Comparison of ENCODE assay signal across 12 cellular contexts in genomic region chr9:90287567-90288274, GRCh38.
A peak's percentile ranks its signal among the peaks of the same experiment; 100 is the strongest.
DNase-seq lines count a peak whose midpoint lies in the region; ATAC-seq and TF ChIP-seq lines count a peak whose summit lies in the region.
"Had no signal": no experiment of that assay in that cellular context is flagged by ENCODE, and none has a peak within 500 bp of the region (broad histone marks: within the 10 kb centered on the region; RNA-seq: fewer than 3 reads in every experiment).

No MANE protein-coding gene starts in this region.

- no peak for TF ChIP-seq POLR2A in heart left ventricle (IDR thresholded peaks at IDR 0.05)

- POLR2A ChIA-PET in activated CD4-positive, alpha-beta memory T cell treated with anti-CD3 and anti-CD28 coated beads for 36 hours (lab: Charles Lee): no interaction called here

- no peak for TF ChIP-seq CTCF in heart left ventricle (IDR thresholded peaks at IDR 0.05)

- H3K27ac ChIP-seq in heart left ventricle: no peak overlapping the region
- H3K27ac ChIP-seq: neutrophil, stomach had no signal

- no peak overlapping the region for H3K4me3 Mint-ChIP-seq in activated CD4-positive, alpha-beta memory T cell treated with anti-CD3 and anti-CD28 coated beads for 36 hours

- ATAC-seq in GM19035 (IDR thresholded peaks at IDR 0.05; ENCODE audit: unreplicated experiment): peak; percentile 96
- ATAC-seq in HG02885 (IDR thresholded peaks at IDR 0.05; ENCODE audit: poor library complexity, unreplicated experiment): peak; percentile 95
- no peak for ATAC-seq in heart left ventricle

- no peaks in the 10 kb centered on the region for H3K36me3 Mint-ChIP-seq in activated CD4-positive, alpha-beta memory T cell treated with anti-CD3 and anti-CD28 coated beads for 36 hours

- H3K27ac Mint-ChIP-seq in activated CD4-positive, alpha-beta memory T cell treated with anti-CD3 and anti-CD28 coated beads for 36 hours: no peak overlapping the region

- no peaks in the 10 kb centered on the region for H3K36me3 ChIP-seq in heart left ventricle
- H3K36me3 ChIP-seq: neutrophil, stomach had no signal

- H3K27me3 ChIP-seq in heart left ventricle: no peaks in the 10 kb centered on the region
- H3K27me3 ChIP-seq: neutrophil had no signal

- no peaks in the 10 kb centered on the region for H3K4me1 ChIP-seq in heart left ventricle
- H3K4me1 ChIP-seq: stomach had no signal

- CTCF ChIA-PET in activated CD4-positive, alpha-beta memory T cell treated with anti-CD3 and anti-CD28 coated beads for 36 hours (lab: Charles Lee): no interaction called here

- intact Hi-C loops in activated CD4-positive, alpha-beta memory T cell treated with anti-CD3 and anti-CD28 coated beads for 36 hours (cut with micrococcal nuclease): no loop called here
- intact Hi-C loops in heart left ventricle (cut with DNase I): no loop called here

- H3K9me3 ChIP-seq in heart left ventricle: no peaks in the 10 kb centered on the region
- H3K9me3 ChIP-seq: neutrophil, stomach had no signal

- peaks cover 2% of the 10 kb centered on the region for H3K27me3 Mint-ChIP-seq in activated CD4-positive, alpha-beta memory T cell treated with anti-CD3 and anti-CD28 coated beads for 36 hours

- 53 to 62% (median 54%) methylated on average over 9 of the region's 9 CpGs for WGBS in heart left ventricle, 4 donors

- peaks cover 5% of the 10 kb centered on the region for H3K4me1 Mint-ChIP-seq in activated CD4-positive, alpha-beta memory T cell treated with anti-CD3 and anti-CD28 coated beads for 36 hours (ENCODE audit: low read depth)

- no peak overlapping the region for H3K4me3 ChIP-seq in heart left ventricle
- H3K4me3 ChIP-seq: stomach had no signal

- H3K9me3 Mint-ChIP-seq in activated CD4-positive, alpha-beta memory T cell treated with anti-CD3 and anti-CD28 coated beads for 36 hours: no peaks in the 10 kb centered on the region

- DNase-seq in Daoy (ENCODE audit: low read depth) (peak; percentile 15), NCI-H2227 treated with DMSO at 0.1 percent for 48 hours (lab: John Stamatoyannopoulos, UW) (no peak), heart left ventricle (no peak), NCI-H1048 (lab: John Stamatoyannopoulos, UW) (no peak)
- peak; percentile 54 for DNase-seq in activated CD4-positive, alpha-beta memory T cell treated with anti-CD3 and anti-CD28 coated beads for 36 hours
- DNase-seq in activated CD8-positive, alpha-beta memory T cell treated with anti-CD3 and anti-CD28 coated beads, Interleukin-2, amount 50 U/mL, for 4 hours: no peak
- DNase-seq: activated CD8-positive, alpha-beta memory T cell treated with anti-CD3 and anti-CD28 coated beads for 24 hours; NCI-H1436 treated with DMSO at 0.1 percent for 48 hours; stomach had no signal

Comparison
In these comparisons a context has a peak if more than half of its experiments do, and no peak if none do; other contexts are left out.
1. DNase-seq: peak in Daoy (single experiment) and activated CD4-positive, alpha-beta memory T cell treated with anti-CD3 and anti-CD28 coated beads for 36 hours (single experiment); none in NCI-H2227 treated with DMSO at 0.1 percent for 48 hours (single experiment), heart left ventricle (0 of 5), NCI-H1048 (single experiment) and activated CD8-positive, alpha-beta memory T cell treated with anti-CD3 and anti-CD28 coated beads, Interleukin-2, amount 50 U/mL, for 4 hours (single experiment).
2. ATAC-seq: peak in GM19035 (single experiment) and HG02885 (single experiment); none in heart left ventricle (0 of 4).